ENCODE assay signal across 1 cellular context in genomic region chr7:101743241-101743994, GRCh38.
TF ChIP-seq lines count a peak whose summit lies in the region.

No MANE protein-coding gene starts in this region.

TF ChIP-seq in K562, 482 proteins besides CTCF, POLR2A, EP300 and RAD21 (continued from another document):
- TF ChIP-seq ZNF146 (CRISPR knock-in tag; IDR thresholded peaks at IDR 0.05; ENCODE audit: unreplicated experiment) (no peak), RNF219 (CRISPR knock-in tag; IDR thresholded peaks at IDR 0.05) (no peak), MEF2A (IDR thresholded peaks at IDR 0.05; ENCODE audit: control insufficient read depth, low read depth, low read length) (0 out of 2 replicates have a peak, but pooled peaks have one; percentile 6)
